11 cellular contexts compared by ENCODE assay signal in the genomic region with DNA sequence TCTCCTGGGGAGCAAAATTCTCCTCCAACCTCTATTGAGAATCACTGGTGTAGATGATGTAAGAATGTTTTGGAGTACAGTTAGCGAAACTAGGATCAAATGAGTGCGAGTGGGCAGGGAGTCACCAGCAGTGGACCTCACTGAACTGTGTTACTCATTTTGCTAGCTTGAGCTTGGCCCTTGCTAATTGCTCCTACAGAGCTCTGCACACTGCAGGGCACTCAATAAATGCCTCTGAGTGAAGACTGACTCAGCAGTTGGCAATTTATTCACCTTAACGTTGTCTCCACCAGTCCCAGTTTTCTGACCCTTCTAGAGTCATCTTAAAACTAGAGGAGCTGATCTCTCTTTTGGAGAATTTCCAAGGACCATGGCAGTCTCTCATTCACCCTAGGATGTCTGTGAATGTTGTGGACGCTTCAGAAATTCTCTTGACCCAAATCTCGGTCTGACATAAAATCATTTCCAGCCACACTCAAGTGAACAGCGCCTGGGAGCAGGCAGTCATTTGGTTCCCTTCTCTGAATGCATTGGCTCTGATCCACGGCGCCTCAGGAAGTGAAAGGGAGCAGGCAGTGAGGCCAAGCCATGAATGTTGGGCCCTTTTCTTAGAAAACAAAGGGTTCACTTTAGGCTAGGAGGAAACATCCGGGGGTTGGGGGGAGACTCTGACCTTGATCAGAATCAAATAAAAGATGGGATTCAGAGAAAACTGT.
DNase-seq lines count a peak whose midpoint lies in the region; ATAC-seq and TF ChIP-seq lines count a peak whose summit lies in the region.
"Had no signal": no experiment of that assay in that cellular context is flagged by ENCODE, and none has a peak within 500 bp of the region (broad histone marks: within the 10 kb centered on the region; RNA-seq: fewer than 3 reads in every experiment).

No MANE protein-coding gene starts in this region.

- H3K4me3 ChIP-seq in left ventricle myocardium inferior = no peak overlapping the region
- H3K4me3 ChIP-seq: A549 had no signal

- intact Hi-C loops in left ventricle myocardium inferior (cut with micrococcal nuclease) = no loop called here

- peaks cover 12% of the 10 kb centered on the region for H3K27me3 ChIP-seq in left ventricle myocardium inferior (ENCODE audit: low read depth)

- H3K36me3 ChIP-seq in left ventricle myocardium inferior = no peaks in the 10 kb centered on the region

- no peak for TF ChIP-seq CTCF in left ventricle myocardium inferior (IDR thresholded peaks at IDR 0.05; ENCODE audit: borderline replicate concordance)

- peak overlapping the region; percentile 23 for H3K27ac ChIP-seq in left ventricle myocardium inferior (replicated peaks)
- H3K27ac ChIP-seq: A549, epithelial cell of prostate had no signal

- in situ Hi-C loops in SK-MEL-5 (cut with HindIII; ENCODE audit: low pct_unique_long_range_greater_than_20kb, low sequenced_read_pairs) = no loop called here

- peaks cover 17% of the 10 kb centered on the region for H3K4me1 ChIP-seq in left ventricle myocardium inferior
- H3K4me1 ChIP-seq: A549 had no signal

- DNase-seq in SIG-M5 treated with dmso at 0.1 percent for 504 hours (lab: John Stamatoyannopoulos, UW; ENCODE audit: unreplicated experiment) (peak; percentile 39), SIG-M5 (lab: John Stamatoyannopoulos, UW) (no peak), SK-MEL-5 (ENCODE audit: low read depth, low spot score) (peak; percentile 96), left ventricle myocardium inferior (peak; percentile 45), superior temporal gyrus (ENCODE audit: extremely low spot score) (peak; percentile 79), LoVo (ENCODE audit: low spot score) (no peak)
- DNase-seq: MM.1S had no signal

- no peaks in the 10 kb centered on the region for H3K9me3 ChIP-seq in left ventricle myocardium inferior (replicated peaks)
- H3K9me3 ChIP-seq: A549 had no signal

- ATAC-seq in HG02938 (IDR thresholded peaks at IDR 0.05; ENCODE audit: unreplicated experiment) = no peak
- ATAC-seq in HG03108 (IDR thresholded peaks at IDR 0.05; ENCODE audit: unreplicated experiment) = no peak
- ATAC-seq: A549 had no signal

Comparison
In these comparisons a context has a peak if more than half of its experiments do, and no peak if none do; other contexts are left out.
1. DNase-seq: peak in SIG-M5 treated with dmso at 0.1 percent for 504 hours (single experiment), SK-MEL-5 (single experiment), left ventricle myocardium inferior (single experiment) and superior temporal gyrus (single experiment); none in SIG-M5 (single experiment) and LoVo (single experiment).